ENCODE assay signal across 2 cellular contexts in genomic region chr1:40880813-40881549, GRCh38.
TF ChIP-seq lines count a peak whose summit lies in the region.

No MANE protein-coding gene starts in this region.

TF ChIP-seq in K562, 482 proteins besides CTCF, POLR2A, EP300 and RAD21:
- 0 out of 2 replicates have a peak, but pooled peaks have one; percentile 7 for TF ChIP-seq IRF2 (CRISPR knock-in tag; IDR thresholded peaks at IDR 0.05)
- TF ChIP-seq MAFF (IDR thresholded peaks at IDR 0.05; ENCODE audit: low read length): 0 out of 2 replicates have a peak, but pooled peaks have one; percentile 2
- TF ChIP-seq KDM1A (IDR thresholded peaks at IDR 0.05): peak; percentile 20 to 53; a peak in 3 of 4 replicates
- TF ChIP-seq JUND (IDR thresholded peaks at IDR 0.05; ENCODE audit: borderline replicate concordance, low read depth, low read length): no peak
- TF ChIP-seq JUND (tag; IDR thresholded peaks at IDR 0.05; ENCODE audit: borderline replicate concordance, low read depth, low read length): no peak
- TF ChIP-seq C11orf30 (IDR thresholded peaks at IDR 0.05; ENCODE audit: low read depth): peak; percentile 44
- peak; percentile 72 for TF ChIP-seq BCOR (IDR thresholded peaks at IDR 0.05)
- peak; percentile 63 for TF ChIP-seq ZNF316 (IDR thresholded peaks at IDR 0.05)
- TF ChIP-seq, protein P1, sequence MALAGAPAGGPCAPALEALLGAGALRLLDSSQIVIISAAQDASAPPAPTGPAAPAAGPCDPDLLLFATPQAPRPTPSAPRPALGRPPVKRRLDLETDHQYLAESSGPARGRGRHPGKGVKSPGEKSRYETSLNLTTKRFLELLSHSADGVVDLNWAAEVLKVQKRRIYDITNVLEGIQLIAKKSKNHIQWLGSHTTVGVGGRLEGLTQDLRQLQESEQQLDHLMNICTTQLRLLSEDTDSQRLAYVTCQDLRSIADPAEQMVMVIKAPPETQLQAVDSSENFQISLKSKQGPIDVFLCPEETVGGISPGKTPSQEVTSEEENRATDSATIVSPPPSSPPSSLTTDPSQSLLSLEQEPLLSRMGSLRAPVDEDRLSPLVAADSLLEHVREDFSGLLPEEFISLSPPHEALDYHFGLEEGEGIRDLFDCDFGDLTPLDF (CRISPR knock-in tag; IDR thresholded peaks at IDR 0.05): no peak
- TF ChIP-seq FOXK2 (conservative IDR thresholded peaks at IDR 0.05 in 1 of 2, IDR thresholded peaks at IDR 0.05 in 1 of 2; ENCODE audit: low read depth in 2 of 2): no peak
- TF ChIP-seq ZBTB17 (CRISPR knock-in tag; IDR thresholded peaks at IDR 0.05): no peak
- TF ChIP-seq SP1 (CRISPR knock-in tag; IDR thresholded peaks at IDR 0.05): no peak
- no peak for TF ChIP-seq ZNF212 (CRISPR knock-in tag; IDR thresholded peaks at IDR 0.05)
- no peak for TF ChIP-seq SREBF1 (IDR thresholded peaks at IDR 0.05; ENCODE audit: borderline replicate concordance, low read depth, low read length)
- no peak for TF ChIP-seq CEBPG (CRISPR knock-in tag; IDR thresholded peaks at IDR 0.05)
- no peak for TF ChIP-seq CEBPG (tag; conservative IDR thresholded peaks at IDR 0.05 in 1 of 2, IDR thresholded peaks at IDR 0.05 in 1 of 2)
- peak; percentile 51 for TF ChIP-seq RBM25 (IDR thresholded peaks at IDR 0.05; ENCODE audit: low read depth, low read length, severe bottlenecking)
- no peak for TF ChIP-seq EP400 (IDR thresholded peaks at IDR 0.05)
TF ChIP-seq in K562: peak in this region for 7.

TF ChIP-seq in GM23338, 12 proteins besides CTCF, POLR2A, EP300 and RAD21:
- no peak for TF ChIP-seq STAT1 (IDR thresholded peaks at IDR 0.05; ENCODE audit: unreplicated experiment)
- TF ChIP-seq POLR2AphosphoS5 (IDR thresholded peaks at IDR 0.05; ENCODE audit: low read depth): no peak
- TF ChIP-seq, protein P2, sequence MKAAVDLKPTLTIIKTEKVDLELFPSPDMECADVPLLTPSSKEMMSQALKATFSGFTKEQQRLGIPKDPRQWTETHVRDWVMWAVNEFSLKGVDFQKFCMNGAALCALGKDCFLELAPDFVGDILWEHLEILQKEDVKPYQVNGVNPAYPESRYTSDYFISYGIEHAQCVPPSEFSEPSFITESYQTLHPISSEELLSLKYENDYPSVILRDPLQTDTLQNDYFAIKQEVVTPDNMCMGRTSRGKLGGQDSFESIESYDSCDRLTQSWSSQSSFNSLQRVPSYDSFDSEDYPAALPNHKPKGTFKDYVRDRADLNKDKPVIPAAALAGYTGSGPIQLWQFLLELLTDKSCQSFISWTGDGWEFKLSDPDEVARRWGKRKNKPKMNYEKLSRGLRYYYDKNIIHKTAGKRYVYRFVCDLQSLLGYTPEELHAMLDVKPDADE (IDR thresholded peaks at IDR 0.05): no peak
- TF ChIP-seq, protein P3, sequence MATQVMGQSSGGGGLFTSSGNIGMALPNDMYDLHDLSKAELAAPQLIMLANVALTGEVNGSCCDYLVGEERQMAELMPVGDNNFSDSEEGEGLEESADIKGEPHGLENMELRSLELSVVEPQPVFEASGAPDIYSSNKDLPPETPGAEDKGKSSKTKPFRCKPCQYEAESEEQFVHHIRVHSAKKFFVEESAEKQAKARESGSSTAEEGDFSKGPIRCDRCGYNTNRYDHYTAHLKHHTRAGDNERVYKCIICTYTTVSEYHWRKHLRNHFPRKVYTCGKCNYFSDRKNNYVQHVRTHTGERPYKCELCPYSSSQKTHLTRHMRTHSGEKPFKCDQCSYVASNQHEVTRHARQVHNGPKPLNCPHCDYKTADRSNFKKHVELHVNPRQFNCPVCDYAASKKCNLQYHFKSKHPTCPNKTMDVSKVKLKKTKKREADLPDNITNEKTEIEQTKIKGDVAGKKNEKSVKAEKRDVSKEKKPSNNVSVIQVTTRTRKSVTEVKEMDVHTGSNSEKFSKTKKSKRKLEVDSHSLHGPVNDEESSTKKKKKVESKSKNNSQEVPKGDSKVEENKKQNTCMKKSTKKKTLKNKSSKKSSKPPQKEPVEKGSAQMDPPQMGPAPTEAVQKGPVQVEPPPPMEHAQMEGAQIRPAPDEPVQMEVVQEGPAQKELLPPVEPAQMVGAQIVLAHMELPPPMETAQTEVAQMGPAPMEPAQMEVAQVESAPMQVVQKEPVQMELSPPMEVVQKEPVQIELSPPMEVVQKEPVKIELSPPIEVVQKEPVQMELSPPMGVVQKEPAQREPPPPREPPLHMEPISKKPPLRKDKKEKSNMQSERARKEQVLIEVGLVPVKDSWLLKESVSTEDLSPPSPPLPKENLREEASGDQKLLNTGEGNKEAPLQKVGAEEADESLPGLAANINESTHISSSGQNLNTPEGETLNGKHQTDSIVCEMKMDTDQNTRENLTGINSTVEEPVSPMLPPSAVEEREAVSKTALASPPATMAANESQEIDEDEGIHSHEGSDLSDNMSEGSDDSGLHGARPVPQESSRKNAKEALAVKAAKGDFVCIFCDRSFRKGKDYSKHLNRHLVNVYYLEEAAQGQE (IDR thresholded peaks at IDR 0.05; ENCODE audit: unreplicated experiment): no peak
- no peak for TF ChIP-seq JUNB (IDR thresholded peaks at IDR 0.05; ENCODE audit: unreplicated experiment)
- no peak for TF ChIP-seq EZH2 (IDR thresholded peaks at IDR 0.05; ENCODE audit: low read depth, unreplicated experiment)
- no peak for TF ChIP-seq NANOG (IDR thresholded peaks at IDR 0.05; ENCODE audit: borderline replicate concordance)
- TF ChIP-seq CREB1 (CRISPR knock-in tag; IDR thresholded peaks at IDR 0.05; ENCODE audit: low read depth): no peak
TF ChIP-seq in GM23338: peak in this region for 0.
